ENCODE assay signal across 14 cellular contexts in the genomic region with DNA sequence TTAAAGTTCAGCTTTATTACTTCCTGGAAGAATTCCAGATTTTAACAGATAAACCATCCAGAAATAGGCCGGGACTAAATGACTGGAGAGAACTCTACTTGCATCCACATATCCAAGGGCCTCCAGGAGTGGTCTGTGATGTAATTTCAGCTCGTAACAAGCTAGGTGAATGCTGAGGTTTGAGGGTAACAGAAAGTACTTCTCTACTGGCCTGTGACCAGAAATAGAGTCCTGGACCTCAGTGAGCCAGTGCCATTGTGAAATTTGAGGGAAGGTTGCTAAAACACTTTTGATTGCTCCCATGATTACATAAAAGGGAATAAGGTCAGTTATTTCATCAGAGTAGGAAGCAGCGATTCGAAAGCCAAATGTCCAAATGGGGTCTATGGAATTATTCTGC.
A peak's percentile ranks its signal among the peaks of the same experiment; 100 is the strongest.
DNase-seq lines count a peak whose midpoint lies in the region; ATAC-seq and TF ChIP-seq lines count a peak whose summit lies in the region.
"Had no signal": no experiment of that assay in that cellular context is flagged by ENCODE, and none has a peak within 500 bp of the region (broad histone marks: within the 10 kb centered on the region; RNA-seq: fewer than 3 reads in every experiment).

No MANE protein-coding gene starts in this region.

- no peak overlapping the region for H3K4me3 Mint-ChIP-seq in activated naive CD8-positive, alpha-beta T cell
- no peak overlapping the region for H3K4me3 Mint-ChIP-seq in activated naive CD8-positive, alpha-beta T cell treated with anti-CD3 and anti-CD28 coated beads for 36 hours

- no peak for TF ChIP-seq CTCF in upper lobe of right lung (IDR thresholded peaks at IDR 0.05)
- no peak for TF ChIP-seq CTCF in spleen (IDR thresholded peaks at IDR 0.05 in 8 of 11, conservative IDR thresholded peaks at IDR 0.05 in 3 of 11)

- WGBS in spleen, 5 donors, result 39 to 79% (median 56%) methylated on average over 4 of the region's 4 CpGs

- H3K9me3 Mint-ChIP-seq in activated naive CD8-positive, alpha-beta T cell (ENCODE audit: low read depth), result no peaks in the 10 kb centered on the region
- no peaks in the 10 kb centered on the region for H3K9me3 Mint-ChIP-seq in activated naive CD8-positive, alpha-beta T cell treated with anti-CD3 and anti-CD28 coated beads for 36 hours

- H3K27ac ChIP-seq in upper lobe of right lung (no peak overlapping the region), spleen (peak overlapping the region in 4 of 8 donors; percentile 31 to 49 (median 40))
- H3K27ac ChIP-seq: colonic mucosa, testis had no signal

- H3K27me3 Mint-ChIP-seq in activated naive CD8-positive, alpha-beta T cell, result no peaks in the 10 kb centered on the region
- no peaks in the 10 kb centered on the region for H3K27me3 Mint-ChIP-seq in activated naive CD8-positive, alpha-beta T cell treated with anti-CD3 and anti-CD28 coated beads for 36 hours

- no peaks in the 10 kb centered on the region for H3K9me3 ChIP-seq in upper lobe of right lung
- no peaks in the 10 kb centered on the region for H3K9me3 ChIP-seq in spleen
- H3K9me3 ChIP-seq: colonic mucosa, testis had no signal

- H3K4me3 ChIP-seq in upper lobe of right lung (no peak overlapping the region), spleen (no peak overlapping the region)
- H3K4me3 ChIP-seq: colonic mucosa, testis had no signal

- TF ChIP-seq POLR2A in spleen (IDR thresholded peaks at IDR 0.05), result no peak

- H3K4me1 Mint-ChIP-seq in activated naive CD8-positive, alpha-beta T cell (ENCODE audit: low read depth), result peaks cover 61% of the 10 kb centered on the region
- H3K4me1 Mint-ChIP-seq in activated naive CD8-positive, alpha-beta T cell treated with anti-CD3 and anti-CD28 coated beads for 36 hours, result peaks cover 58% of the 10 kb centered on the region

- intact Hi-C loops in upper lobe of right lung (cut with DNase I) (no loop called here), spleen (cut with DNase I; ENCODE audit: low total_unique reads) (no loop called here)

- H3K4me1 ChIP-seq in upper lobe of right lung (peaks cover 7% of the 10 kb centered on the region), spleen (peaks cover 0 to 55% (median 10%) of the 10 kb centered on the region in 6 donors)
- H3K4me1 ChIP-seq: colonic mucosa, testis had no signal

- H3K27me3 ChIP-seq in upper lobe of right lung, result no peaks in the 10 kb centered on the region
- no peaks in the 10 kb centered on the region for H3K27me3 ChIP-seq in spleen (replicated peaks in 1 of 7)
- H3K27me3 ChIP-seq: colonic mucosa, testis had no signal

- H3K27ac Mint-ChIP-seq in activated naive CD8-positive, alpha-beta T cell, result peak overlapping the region; percentile 80
- H3K27ac Mint-ChIP-seq in activated naive CD8-positive, alpha-beta T cell treated with anti-CD3 and anti-CD28 coated beads for 36 hours, result no peak overlapping the region
- H3K27ac Mint-ChIP-seq: activated T-helper 2 cell treated with anti-CD3 and anti-CD28 coated beads, Interferon-gamma antibody, Interleukin-2, Interleukin-4, amounts not matched to agents 10 μg/mL and 5 μg/mL and 100 μg/mL, durations not matched to agents 14 hours and 24 hours and 36 hours had no signal

- ATAC-seq in upper lobe of right lung, result peak; percentile 91
- ATAC-seq in GM21515 (IDR thresholded peaks at IDR 0.05; ENCODE audit: unreplicated experiment), result no peak
- no peak for ATAC-seq in HG02588 (IDR thresholded peaks at IDR 0.05; ENCODE audit: unreplicated experiment)
- ATAC-seq: Right ventricle myocardium inferior had no signal

- peaks cover 28% of the 10 kb centered on the region for H3K36me3 Mint-ChIP-seq in activated naive CD8-positive, alpha-beta T cell
- H3K36me3 Mint-ChIP-seq in activated naive CD8-positive, alpha-beta T cell treated with anti-CD3 and anti-CD28 coated beads for 36 hours, result peaks cover 69% of the 10 kb centered on the region

- peaks cover 7% of the 10 kb centered on the region for H3K36me3 ChIP-seq in upper lobe of right lung
- H3K36me3 ChIP-seq in spleen, result peaks cover 0 to 95% (median 52%) of the 10 kb centered on the region in 6 donors
- H3K36me3 ChIP-seq: colonic mucosa had no signal

- no peak for DNase-seq in activated naive CD8-positive, alpha-beta T cell treated with anti-CD3 and anti-CD28 coated beads for 36 hours
- DNase-seq in RPMI7951 (ENCODE audit: low read depth), result peak; percentile 66
- peak; percentile 55 for DNase-seq in fibroblast of the conjunctiva (ENCODE audit: low read depth)
- no peak for DNase-seq in upper lobe of right lung
- DNase-seq in spleen, result no peak
- DNase-seq: activated CD4-positive, CD25-positive, alpha-beta regulatory T cell; colonic mucosa; NCI-H2171 treated with DMSO at 0.1 percent for 48 hours; testis had no signal

Comparison
In these comparisons a context has a peak if more than half of its experiments do, and no peak if none do; other contexts are left out.
1. DNase-seq: peak in RPMI7951 (single experiment) and fibroblast of the conjunctiva (single experiment); none in activated naive CD8-positive, alpha-beta T cell treated with anti-CD3 and anti-CD28 coated beads for 36 hours (single experiment), upper lobe of right lung (single experiment) and spleen (single experiment).